ENCODE assay signal across 18 cellular contexts in genomic region chr3:159513867-159514380, GRCh38.
"Had no signal": no experiment of that assay in that cellular context is flagged by ENCODE, and none has a peak within 500 bp of the region (broad histone marks: within the 10 kb centered on the region; RNA-seq: fewer than 3 reads in every experiment).

No MANE protein-coding gene starts in this region.

- H3K4me1 ChIP-seq: gastrocnemius medialis, heart right ventricle, psoas muscle, spleen, tibial artery, upper lobe of left lung, uterus had no signal

- H3K27me3 ChIP-seq: gastrocnemius medialis, spleen, tibial artery, upper lobe of left lung, uterus had no signal

- H3K27ac ChIP-seq: gastrocnemius medialis, heart right ventricle, psoas muscle, spleen, tibial artery, upper lobe of left lung, uterus had no signal

- DNase-seq: endodermal cell; erythroblast; gastrocnemius medialis; heart right ventricle; islet precursor cell; mammary epithelial cell; psoas muscle; spleen; stimulated activated CD4-positive, alpha-beta T cell treated with anti-CD3 and anti-CD28 coated beads, Interleukin-15, amount 100 ng/mL, for 24 hours; stimulated activated CD4-positive, alpha-beta T cell treated with anti-CD3 and anti-CD28 coated beads, Interleukin-1b, Interleukin-23, amount 100 ng/mL, for 48 hours; stimulated activated CD4-positive, alpha-beta T cell treated with anti-CD3 and anti-CD28 coated beads, Interleukin-4, amount 100 ng/mL, for 24 hours; tibial artery; upper lobe of left lung; uterus had no signal

- H3K4me3 ChIP-seq: gastrocnemius medialis, heart right ventricle, psoas muscle, spleen, tibial artery, upper lobe of left lung, uterus had no signal

- H3K9me3 ChIP-seq: gastrocnemius medialis, heart right ventricle, psoas muscle, tibial artery, upper lobe of left lung, uterus had no signal

- ATAC-seq: gastrocnemius medialis; heart right ventricle; left lobe of liver; natural killer cell treated with Interleukin-12 subunit alpha and Interleukin-12 subunit beta and Interleukin-15 and Interleukin-18, amount 100 ng/mL, for 72 hours; psoas muscle; sciatic nerve; stimulated activated memory B cell treated with anti-CD40 and anti-IgM and Interleukin-4, amounts not matched to agents 10 μg/mL and 1 μg/mL and 100 μg/mL, for 72 hours had no signal

- H3K36me3 ChIP-seq: gastrocnemius medialis, heart right ventricle, spleen, tibial artery, upper lobe of left lung, uterus had no signal
